Comparison of ENCODE assay signal across 8 cellular contexts in genomic region chr16:88685156-88686061, GRCh38. TPM values are rescaled to one million over a fixed set of nuclear protein-coding genes. Genes with fewer than 3 reads are reported as not detected.
DNase-seq lines count a peak whose midpoint lies in the region; TF ChIP-seq lines count a peak whose summit lies in the region.

No MANE protein-coding gene starts in this region.

- peak overlapping the region in 2 of 3 donors; percentile 23 to 82 for H3K27ac Mint-ChIP-seq in IgD-negative memory B cell
- no peak overlapping the region for H3K27ac Mint-ChIP-seq in endodermal cell

- TF ChIP-seq CTCF in endodermal cell (conservative IDR thresholded peaks at IDR 0.05) (peak; percentile 84), tibial nerve (IDR thresholded peaks at IDR 0.05) (peak; percentile 36 to 67 (median 47))

- peak; percentile 67 for DNase-seq in activated CD4-positive, alpha-beta T cell treated with anti-CD3 and anti-CD28 coated beads, Interleukin-2, amount 50 U/mL, for 1 hour
- DNase-seq in endodermal cell (peak; percentile 77), myocyte (ENCODE audit: low read depth) (peak; percentile 35), tibial nerve (ENCODE audit: low spot score in 2 of 2) (no peak), NCI-H187 (lab: John Stamatoyannopoulos, UW) (no peak), NK-92 (lab: John Stamatoyannopoulos, UW; ENCODE audit: unreplicated experiment) (no peak)

- H3K4me1 Mint-ChIP-seq in IgD-negative memory B cell (peaks cover 29 to 38% (median 31%) of the 10 kb centered on the region in 3 donors), endodermal cell (peaks cover 10% of the 10 kb centered on the region)

- H3K36me3 Mint-ChIP-seq in IgD-negative memory B cell (no peaks in the 10 kb centered on the region), endodermal cell (ENCODE audit: low read depth) (peaks cover 2% of the 10 kb centered on the region)

- peak overlapping the region; percentile 69 to 81 (median 77); a peak in 21 of 22 replicates for H3K9ac ChIP-seq in BLaER1 treated with 17β-estradiol and CSF1 and Interleukin-3, amounts not matched to agents 10 nM and 100 nM
- no peak overlapping the region for H3K9ac ChIP-seq in endodermal cell (ENCODE audit: extremely low read depth, low read length, poor library complexity, severe bottlenecking)

- no peak for TF ChIP-seq POLR2A in tibial nerve (IDR thresholded peaks at IDR 0.05)

- H3K27me3 ChIP-seq in BLaER1 treated with 17β-estradiol and CSF1 and Interleukin-3, amounts not matched to agents 10 nM and 100 nM: peaks cover 0 to 6% (median 0%) of the 10 kb centered on the region in 11 experiments; a peak in 5 of 22 replicates
- H3K27me3 ChIP-seq in endodermal cell (ENCODE audit: control insufficient read depth, insufficient read depth, low read length, poor library complexity, severe bottlenecking): peaks cover 35% of the 10 kb centered on the region
- H3K27me3 ChIP-seq in tibial nerve: peaks cover 0 to 89% of the 10 kb centered on the region in 2 donors

- H3K4me3 ChIP-seq in BLaER1 treated with 17β-estradiol and CSF1 and Interleukin-3, amounts not matched to agents 10 nM and 100 nM: peak overlapping the region; percentile 66 to 82 (median 74)
- H3K4me3 ChIP-seq in endodermal cell (ENCODE audit: low read length) (peak overlapping the region; percentile 76), tibial nerve (peak overlapping the region; percentile 29 to 70 (median 48))

- H3K9me3 Mint-ChIP-seq in IgD-negative memory B cell (no peaks in the 10 kb centered on the region), endodermal cell (no peaks in the 10 kb centered on the region)

- TF ChIP-seq EP300 in tibial nerve (IDR thresholded peaks at IDR 0.05): no peak

- H3K4me1 ChIP-seq in BLaER1 treated with 17β-estradiol and CSF1 and Interleukin-3, amounts not matched to agents 10 nM and 100 nM: peaks cover 49 to 70% (median 61%) of the 10 kb centered on the region in 10 experiments
- H3K4me1 ChIP-seq in endodermal cell (ENCODE audit: control insufficient read depth, insufficient read depth, low read length) (no peaks in the 10 kb centered on the region), tibial nerve (peaks cover 0 to 38% (median 24%) of the 10 kb centered on the region in 4 donors)

- no peaks in the 10 kb centered on the region for H3K9me3 ChIP-seq in BLaER1 treated with 17β-estradiol and CSF1 and Interleukin-3, amounts not matched to agents 10 nM and 100 nM (replicated peaks in 1 of 11)
- H3K9me3 ChIP-seq in endodermal cell (ENCODE audit: control insufficient read depth, low read length) (no peaks in the 10 kb centered on the region), tibial nerve (no peaks in the 10 kb centered on the region)

- no peaks in the 10 kb centered on the region for H3K27me3 Mint-ChIP-seq in IgD-negative memory B cell
- H3K27me3 Mint-ChIP-seq in endodermal cell (ENCODE audit: insufficient read depth): peaks cover 34% of the 10 kb centered on the region

- peaks cover 0 to 14% (median 0%) of the 10 kb centered on the region in 11 experiments; a peak in 3 of 22 replicates for H4K20me1 ChIP-seq in BLaER1 treated with 17β-estradiol and CSF1 and Interleukin-3, amounts not matched to agents 10 nM and 100 nM

- 13 to 18% methylated on average over 15 to 33 of the region's 33 CpGs for WGBS in endodermal cell (ENCODE audit: insufficient coverage in 1 of 2, insufficient read length in 1 of 2), 2 experiments
- WGBS in tibial nerve, 2 donors: 3 to 7% methylated on average over 26 to 28 of the region's 33 CpGs

- H3K4me2 ChIP-seq in BLaER1 treated with 17β-estradiol and CSF1 and Interleukin-3, amounts not matched to agents 10 nM and 100 nM: peak overlapping the region; percentile 90 to 100 (median 98)

- H3K27ac ChIP-seq in BLaER1 treated with 17β-estradiol and CSF1 and Interleukin-3, amounts not matched to agents 10 nM and 100 nM: peak overlapping the region in 9 of 11 experiments; percentile 23 to 74 (median 65); a peak in 17 of 22 replicates
- no peak overlapping the region for H3K27ac ChIP-seq in endodermal cell (ENCODE audit: low read depth, low read length)
- peak overlapping the region; percentile 20 to 78 (median 66) for H3K27ac ChIP-seq in tibial nerve

- peaks cover 0 to 8% (median 0%) of the 10 kb centered on the region in 11 experiments; a peak in 5 of 22 replicates for H3K36me3 ChIP-seq in BLaER1 treated with 17β-estradiol and CSF1 and Interleukin-3, amounts not matched to agents 10 nM and 100 nM
- H3K36me3 ChIP-seq in endodermal cell (ENCODE audit: control insufficient read depth, insufficient read depth, low read length): no peaks in the 10 kb centered on the region
- H3K36me3 ChIP-seq in tibial nerve: no peaks in the 10 kb centered on the region

- H3K4me3 Mint-ChIP-seq in IgD-negative memory B cell: peak overlapping the region; percentile 80 to 94 (median 90)
- peak overlapping the region; percentile 57 for H3K4me3 Mint-ChIP-seq in endodermal cell

RNA-seq across cellular contexts. Expression of gene SNAI3, which starts 0.9 kb away (rescaled TPM):
- 12.3 TPM for polyA plus RNA-seq in IgD-negative memory B cell
- 1 to 10 TPM in 1 of 2 donors, under 1 TPM in 1; 0.77 to 2.1 TPM for total RNA-seq in endodermal cell
- 0.75 TPM for polyA plus RNA-seq in endodermal cell (2013, experiment 1 of 2)
- 0.46 TPM for polyA plus RNA-seq in endodermal cell (2013, experiment 2 of 2)
- total RNA-seq in myocyte: 0.10 and 7.3 TPM in 2 replicates
- 1.8 TPM for polyA plus RNA-seq in myocyte (2012)
- 1 to 10 TPM in 2 of 4 donors, under 1 TPM in 2; 0.87 to 1.2 (median 1.0) TPM for total RNA-seq in tibial nerve

RNA-seq across cellular contexts. Expression of gene RNF166, which starts 20.8 kb away (rescaled TPM):
- 33.9 TPM for polyA plus RNA-seq in IgD-negative memory B cell
- total RNA-seq in endodermal cell: 10 to 100 TPM; 24.2 to 27.2 TPM
- 37.1 TPM for polyA plus RNA-seq in endodermal cell (2013, experiment 1 of 2)
- polyA plus RNA-seq in endodermal cell (2013, experiment 2 of 2): 29.8 TPM
- total RNA-seq in myocyte: 18.7 and 26.1 TPM in 2 replicates
- 11.4 TPM for polyA plus RNA-seq in myocyte (2012)
- total RNA-seq in tibial nerve: 10 to 100 TPM; 36.5 to 56.7 (median 43.5) TPM

RNA-seq across cellular contexts. Expression of gene CTU2, which starts 20.9 kb away (rescaled TPM):
- 12.1 TPM for polyA plus RNA-seq in IgD-negative memory B cell
- total RNA-seq in endodermal cell (10 to 100 TPM; 16.7 to 24.3 TPM), myocyte (12.6 and 20.6 TPM in 2 replicates), tibial nerve (10 to 100 TPM; 12.3 to 22.5 (median 12.5) TPM)
- 20.6 TPM for polyA plus RNA-seq in endodermal cell (2013, experiment 1 of 2)
- polyA plus RNA-seq in endodermal cell (2013, experiment 2 of 2): 14.3 TPM
- 19.6 TPM for polyA plus RNA-seq in myocyte (2012)

RNA-seq across cellular contexts. Expression of gene MVD, which starts 22.5 kb away (rescaled TPM):
- 26.0 TPM for polyA plus RNA-seq in IgD-negative memory B cell
- total RNA-seq in endodermal cell (10 to 100 TPM; 79.8 to 81.4 TPM), myocyte (55.8 and 177 TPM in 2 replicates), tibial nerve (10 to 100 TPM; 32.7 to 49.4 (median 39.9) TPM)
- polyA plus RNA-seq in endodermal cell (2013, experiment 1 of 2): 111 TPM
- 106 TPM for polyA plus RNA-seq in endodermal cell (2013, experiment 2 of 2)
- polyA plus RNA-seq in myocyte (2012): 90.9 TPM

RNA-seq across cellular contexts. Expression of gene CYBA, which starts 34.6 kb away (rescaled TPM):
- 1,890 TPM for polyA plus RNA-seq in IgD-negative memory B cell
- total RNA-seq in endodermal cell (100 to 1,000 TPM; 188 to 220 TPM), myocyte (0.26 and 1.0 TPM in 2 replicates), tibial nerve (100 to 1,000 TPM in 2 of 4 donors, 10 to 100 TPM in 2; 86.3 to 199 (median 121) TPM)
- polyA plus RNA-seq in endodermal cell (2013, experiment 1 of 2): 63.0 TPM
- 54.6 TPM for polyA plus RNA-seq in endodermal cell (2013, experiment 2 of 2)
- polyA plus RNA-seq in myocyte (2012): 0.72 TPM

Comparison
In these comparisons a context has a peak if more than half of its experiments do, and no peak if none do; other contexts are left out.
1. DNase-seq: peak in activated CD4-positive, alpha-beta T cell treated with anti-CD3 and anti-CD28 coated beads, Interleukin-2, amount 50 U/mL, for 1 hour (single experiment), endodermal cell (single experiment) and myocyte (single experiment); none in tibial nerve (0 of 2), NCI-H187 (0 of 2) and NK-92 (single experiment).
2. Peak in every context shown above with its lines, with median percentiles within 50 percentile points of each other: H3K4me3 ChIP-seq.